In genomic region chr21:45592208-45592619, GRCh38 we compare ENCODE assay signal across 8 cellular contexts. TPM values are rescaled to one million over a fixed set of nuclear protein-coding genes. Genes with fewer than 3 reads are reported as not detected.
DNase-seq lines count a peak whose midpoint lies in the region; ATAC-seq, FAIRE-seq and TF ChIP-seq lines count a peak whose summit lies in the region.

No MANE protein-coding gene starts in this region.

- no peaks in the 10 kb centered on the region for H3K9me3 ChIP-seq in thyroid gland

- TF ChIP-seq POLR2A in thyroid gland (IDR thresholded peaks at IDR 0.05) = no peak
- TF ChIP-seq POLR2A in H54 (IDR thresholded peaks at IDR 0.05; ENCODE audit: low read depth, low read length) = no peak

- no peaks in the 10 kb centered on the region for H3K27me3 ChIP-seq in thyroid gland

- in situ Hi-C loops in G401 (cut with HindIII; ENCODE audit: low sequenced_read_pairs) = no loop called here

- intact Hi-C loops in thyroid gland (cut with DNase I) = loop anchor here (10.0 kb wide), 1 partner anchor 307 kb away; the partner anchor contains the start of gene POFUT2

- peak; percentile 65 for DNase-seq in G401 (ENCODE audit: low spot score)
- peak; percentile 82 for DNase-seq in activated CD4-positive, alpha-beta T cell treated with anti-CD3 and anti-CD28 coated beads for 48 hours
- peak; percentile 58 for DNase-seq in germinal center (ENCODE audit: low spot score)
- DNase-seq in stimulated activated naive CD4-positive, alpha-beta T cell (lab: John Stamatoyannopoulos, UW) = peak; percentile 54 to 85 (median 70)
- no peak for DNase-seq in thyroid gland
- DNase-seq in H54 (ENCODE audit: insufficient read length, low spot score) = no peak
- no peak for DNase-seq in RCC 7860 (ENCODE audit: low spot score)

- H3K4me1 ChIP-seq in thyroid gland = peaks cover 5 to 16% of the 10 kb centered on the region in 2 donors

- no peak overlapping the region for H3K4me3 ChIP-seq in thyroid gland (replicated peaks in 1 of 3)

- FAIRE-seq in H54 (lab: Jason Lieb, UNC) (no peak), RCC 7860 (lab: Jason Lieb, UNC) (no peak)

- H3K27ac ChIP-seq in thyroid gland = no peak overlapping the region

- TF ChIP-seq CTCF in thyroid gland (IDR thresholded peaks at IDR 0.05) = no peak

- WGBS in thyroid gland, 2 donors = 56 to 61% methylated on average over 3 of the region's 3 CpGs

- no peaks in the 10 kb centered on the region for H3K36me3 ChIP-seq in thyroid gland

- ATAC-seq in HG02759 (IDR thresholded peaks at IDR 0.05; ENCODE audit: unreplicated experiment) = peak; percentile 43

RNA-seq across cellular contexts. Expression of gene SLC19A1, which starts 50.0 kb away (rescaled TPM):
- 15.4 and 15.9 TPM in 2 replicates for total RNA-seq in G401 (2014; rRNA removed; shearing (Covaris generic))
- total RNA-seq in thyroid gland = 10 to 100 TPM in 3 of 4 donors, 1 to 10 TPM in 1; 7.6 to 15.5 (median 12.2) TPM

RNA-seq across cellular contexts. Expression of gene PCBP3, which starts 51.3 kb away (rescaled TPM):
- 1.7 and 4.0 TPM in 2 replicates for total RNA-seq in G401 (2014; rRNA removed; shearing (Covaris generic))
- total RNA-seq in thyroid gland = under 1 TPM in 3 of 4 donors, not detected in 1; 0.33 to 0.98 (median 0.54) TPM

Comparison
In these comparisons a context has a peak if more than half of its experiments do, and no peak if none do; other contexts are left out.
1. DNase-seq: peak in G401 (single experiment), activated CD4-positive, alpha-beta T cell treated with anti-CD3 and anti-CD28 coated beads for 48 hours (single experiment), germinal center (single experiment) and stimulated activated naive CD4-positive, alpha-beta T cell (6 of 6); none in thyroid gland (0 of 2), H54 (single experiment) and RCC 7860 (single experiment).